17 cellular contexts compared by ENCODE assay signal in genomic region chr12:13602217-13602616, GRCh38.
DNase-seq lines count a peak whose midpoint lies in the region; ATAC-seq and TF ChIP-seq lines count a peak whose summit lies in the region.
"Had no signal": no experiment of that assay in that cellular context is flagged by ENCODE, and none has a peak within 500 bp of the region (broad histone marks: within the 10 kb centered on the region; RNA-seq: fewer than 3 reads in every experiment).

No MANE protein-coding gene starts in this region.

- 15 to 18% (median 17%) methylated on average over 1 to 2 of the region's 2 CpGs for WGBS in heart left ventricle, 4 donors
- 61% methylated on average over 2 of the region's 2 CpGs for WGBS in mammary epithelial cell (ENCODE audit: low coverage, missing lambda C conversion rate)
- 27 to 63% methylated on average over 2 of the region's 2 CpGs for WGBS in sigmoid colon, 2 donors

- DNase-seq in heart left ventricle, result no peak
- no peak for DNase-seq in left ventricle myocardium inferior
- DNase-seq in mammary epithelial cell, result peak; percentile 16
- no peak for DNase-seq in left cardiac atrium
- DNase-seq in sigmoid colon, result no peak
- no peak for DNase-seq in iPS-NIHi11 (ENCODE audit: low spot score)
- DNase-seq in NCI-H2029 treated with DMSO at 0.1 percent for 48 hours (lab: John Stamatoyannopoulos, UW), result no peak
- DNase-seq: DMS79 treated with DMSO at 0.1 percent for 48 hours, HFFc6, KBM-7, MV-4-11, NCI-H187 treated with DMSO at 0.1 percent for 48 hours, NCI-H345, NCI-H69, OCI-M1, SIG-M5 had no signal

- H4K20me1 ChIP-seq in mammary epithelial cell (ENCODE audit: insufficient read depth, low read length), result no peaks in the 10 kb centered on the region

- in situ Hi-C loops in mammary epithelial cell (cut with MboI; ENCODE audit: low sequenced_read_pairs in 2 of 2), result no loop called here

- H3K9ac ChIP-seq in mammary epithelial cell (ENCODE audit: insufficient read depth, low read length), result no peak overlapping the region

- TF ChIP-seq POLR2A in heart left ventricle (IDR thresholded peaks at IDR 0.05) (no peak), sigmoid colon (IDR thresholded peaks at IDR 0.05) (no peak)

- dilution Hi-C loops in mammary epithelial cell (cut with HindIII; ENCODE audit: low sequenced_read_pairs), result no loop called here

- H3K4me2 ChIP-seq in mammary epithelial cell (ENCODE audit: insufficient read depth, low read depth, low read length), result no peak overlapping the region

- no peak for TF ChIP-seq EP300 in sigmoid colon (IDR thresholded peaks at IDR 0.05)

- intact Hi-C loops in heart left ventricle (cut with DNase I) (no loop called here), left ventricle myocardium inferior (cut with micrococcal nuclease) (no loop called here), mammary epithelial cell (cut with micrococcal nuclease) (no loop called here), left cardiac atrium (cut with DNase I) (no loop called here), sigmoid colon (cut with DNase I) (no loop called here)

- ATAC-seq in heart left ventricle (peak in 3 of 4 donors; percentile 65 to 75 (median 68)), left cardiac atrium (peak; percentile 44 to 61)
- ATAC-seq: SK-N-SH treated with all-trans-retinoic acid at 6 μM for 48 hours had no signal

- H3K4me3 ChIP-seq in heart left ventricle, result no peak overlapping the region
- H3K4me3 ChIP-seq in left ventricle myocardium inferior, result no peak overlapping the region
- H3K4me3 ChIP-seq in mammary epithelial cell (replicated peaks in 1 of 3; ENCODE audit: insufficient read depth in 1 of 3, low read depth in 2 of 3, low read length in 3 of 3), result no peak overlapping the region
- no peak overlapping the region for H3K4me3 ChIP-seq in sigmoid colon

- no peak overlapping the region for H2AFZ ChIP-seq in mammary epithelial cell (ENCODE audit: low read depth, low read length)

- H3K79me2 ChIP-seq in mammary epithelial cell (ENCODE audit: insufficient read depth, low read length), result no peaks in the 10 kb centered on the region

- no peak overlapping the region for H3K27ac ChIP-seq in heart left ventricle
- H3K27ac ChIP-seq in left ventricle myocardium inferior (replicated peaks), result no peak overlapping the region
- H3K27ac ChIP-seq in mammary epithelial cell (ENCODE audit: insufficient read depth, low read depth, low read length), result no peak overlapping the region
- H3K27ac ChIP-seq in sigmoid colon, result no peak overlapping the region

- H3K4me1 ChIP-seq in heart left ventricle (peaks cover 0 to 6% (median 0%) of the 10 kb centered on the region in 12 donors), left ventricle myocardium inferior (peaks cover 6% of the 10 kb centered on the region), mammary epithelial cell (ENCODE audit: insufficient read depth, low read length) (no peaks in the 10 kb centered on the region), sigmoid colon (no peaks in the 10 kb centered on the region)

- TF ChIP-seq CTCF in heart left ventricle (IDR thresholded peaks at IDR 0.05) (no peak), left ventricle myocardium inferior (IDR thresholded peaks at IDR 0.05; ENCODE audit: borderline replicate concordance) (no peak), mammary epithelial cell (conservative IDR thresholded peaks at IDR 0.05 in 1 of 2, IDR thresholded peaks at IDR 0.05 in 1 of 2; ENCODE audit: extremely low read depth in 1 of 2, insufficient read depth in 1 of 2, low read depth in 1 of 2, low read length in 2 of 2) (no peak), sigmoid colon (IDR thresholded peaks at IDR 0.05) (no peak)

- H3K27me3 ChIP-seq in heart left ventricle (no peaks in the 10 kb centered on the region), left ventricle myocardium inferior (ENCODE audit: low read depth) (no peaks in the 10 kb centered on the region), mammary epithelial cell (ENCODE audit: insufficient read depth, low read length) (peaks cover 3% of the 10 kb centered on the region), sigmoid colon (no peaks in the 10 kb centered on the region)

- H3K36me3 ChIP-seq in heart left ventricle (no peaks in the 10 kb centered on the region), left ventricle myocardium inferior (no peaks in the 10 kb centered on the region), mammary epithelial cell (ENCODE audit: insufficient read depth, low read length) (no peaks in the 10 kb centered on the region), sigmoid colon (no peaks in the 10 kb centered on the region)

- H3K9me3 ChIP-seq in heart left ventricle (no peaks in the 10 kb centered on the region), left ventricle myocardium inferior (replicated peaks) (no peaks in the 10 kb centered on the region), mammary epithelial cell (replicated peaks; ENCODE audit: insufficient read depth, low read length) (no peaks in the 10 kb centered on the region), sigmoid colon (no peaks in the 10 kb centered on the region)

- no TSS peak for BruUV-seq in mammary epithelial cell (replicated peaks; lab: Mats Ljungman, UMichigan)

- CTCF ChIA-PET in mammary epithelial cell (lab: Charles Lee; ENCODE audit: low non-redundant PET), result no interaction called here
